Comparison of ENCODE assay signal across 1 cellular context in the genomic region with DNA sequence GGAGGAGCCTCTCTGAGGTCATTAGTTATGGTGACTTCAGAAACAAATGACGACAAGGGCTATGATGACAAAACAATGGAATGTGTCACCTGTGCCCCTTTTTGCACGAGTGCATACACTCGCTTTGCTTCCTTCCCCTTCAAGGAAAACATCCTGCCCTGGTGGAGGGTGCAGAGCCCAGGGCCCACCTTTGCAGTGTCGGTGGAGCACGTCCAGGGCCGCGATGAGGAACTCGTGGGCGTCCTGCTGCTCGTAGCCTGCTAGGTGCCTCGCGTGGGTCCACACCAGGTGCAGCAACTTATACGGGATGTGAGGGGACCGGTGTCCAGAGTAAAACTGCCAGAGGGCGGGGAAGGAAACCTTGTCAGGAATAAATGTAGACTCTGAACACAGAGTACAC.
TF ChIP-seq lines count a peak whose summit lies in the region.

No MANE protein-coding gene starts in this region.

TF ChIP-seq in H1, 55 proteins besides CTCF, POLR2A, EP300 and RAD21:
- TF ChIP-seq SP2 (IDR thresholded peaks at IDR 0.05; ENCODE audit: low read length), result no peak
- TF ChIP-seq TAF1 (IDR thresholded peaks at IDR 0.05; ENCODE audit: low read depth, low read length), result no peak
- no peak for TF ChIP-seq PHF8 (conservative IDR thresholded peaks at IDR 0.05; ENCODE audit: low read depth, low read length)
- TF ChIP-seq CTBP2 (IDR thresholded peaks at IDR 0.05; ENCODE audit: borderline replicate concordance, insufficient read depth, insufficient read length, low read length), result no peak
- no peak for TF ChIP-seq EZH2 (IDR thresholded peaks at IDR 0.05; ENCODE audit: low read depth, low read length, severe bottlenecking)
- TF ChIP-seq POU5F1 (IDR thresholded peaks at IDR 0.05; ENCODE audit: low read depth, low read length), result no peak
- TF ChIP-seq HDAC6 (IDR thresholded peaks at IDR 0.05; ENCODE audit: low read depth, low read length), result no peak
